23 cellular contexts compared by ENCODE assay signal in genomic region chr3:98886525-98886924, GRCh38. TPM values are rescaled to one million over a fixed set of nuclear protein-coding genes. Genes with fewer than 3 reads are reported as not detected.
DNase-seq lines count a peak whose midpoint lies in the region; ATAC-seq and TF ChIP-seq lines count a peak whose summit lies in the region.
"Had no signal": no experiment of that assay in that cellular context is flagged by ENCODE, and none has a peak within 500 bp of the region (broad histone marks: within the 10 kb centered on the region; RNA-seq: fewer than 3 reads in every experiment).

No MANE protein-coding gene starts in this region.

- 51 to 60% methylated on average over 2 of the region's 2 CpGs for whole genome bisulfite sequencing in gastroesophageal sphincter (ENCODE audit: low coverage in 1 of 2), 2 donors
- 16 to 33% (median 28%) methylated on average over 2 of the region's 2 CpGs for WGBS in adrenal gland, 4 donors

- in situ Hi-C loops in brain microvascular endothelial cell (cut with HindIII; ENCODE audit: low pct_ligation_motif_present, low sequenced_read_pairs) = loop anchor here (25.0 kb wide), 1 partner anchor 101 kb away; no protein-coding TSS in a partner anchor

- peaks cover 13 to 62% (median 27%) of the 10 kb centered on the region in 3 donors for H3K4me1 ChIP-seq in gastroesophageal sphincter
- peaks cover 27 to 41% of the 10 kb centered on the region in 2 donors for H3K4me1 ChIP-seq in adrenal gland (replicated peaks in 1 of 2)
- H3K4me1 ChIP-seq: BLaER1 had no signal

- DNase-seq in A172 (ENCODE audit: low spot score) = peak; percentile 27
- DNase-seq in HT-29 (ENCODE audit: low spot score) = peak; percentile 38
- no peak for DNase-seq in brain microvascular endothelial cell
- DNase-seq in kidney epithelial cell (ENCODE audit: low read depth) = no peak
- no peak for DNase-seq in hepatic stellate cell (ENCODE audit: low spot score)
- no peak for DNase-seq in adrenal gland
- no peak for DNase-seq in substantia nigra (lab: John Stamatoyannopoulos, UW)
- DNase-seq: activated CD4-positive, alpha-beta T cell treated with anti-CD3 and anti-CD28 coated beads, Interleukin-2, amount 50 U/mL, for 48 hours; activated gamma-delta T cell treated with Interleukin-2 at 50 U/mL for 16 hours; Caco-2; central memory CD4-positive, alpha-beta T cell; esophagus squamous epithelium; MG63; mucosa of descending colon; NCI-H1436; NCI-H69; retina; T-helper 17 cell had no signal

- intact Hi-C loops in adrenal gland (cut with DNase I) = loop anchor here in 1 of 2 donors (10.0 kb wide), 1 partner anchor 62 kb away; no protein-coding TSS in a partner anchor

- peaks cover 51% of the 10 kb centered on the region for H3K36me3 ChIP-seq in brain microvascular endothelial cell (replicated peaks)
- H3K36me3 ChIP-seq in kidney epithelial cell (ENCODE audit: control insufficient read depth, insufficient read depth, low read length) = no peaks in the 10 kb centered on the region
- no peaks in the 10 kb centered on the region for H3K36me3 ChIP-seq in gastroesophageal sphincter
- no peaks in the 10 kb centered on the region for H3K36me3 ChIP-seq in adrenal gland (replicated peaks in 1 of 2)
- H3K36me3 ChIP-seq: BLaER1, esophagus squamous epithelium had no signal

- no peaks in the 10 kb centered on the region for H3K9me3 ChIP-seq in gastroesophageal sphincter
- H3K9me3 ChIP-seq in adrenal gland (replicated peaks in 1 of 3) = no peaks in the 10 kb centered on the region
- H3K9me3 ChIP-seq: BLaER1, Caco-2, esophagus squamous epithelium, mucosa of descending colon had no signal

- TF ChIP-seq CTCF in brain microvascular endothelial cell (IDR thresholded peaks at IDR 0.05; ENCODE audit: low read depth, low read length, missing control alignments) = no peak
- no peak for TF ChIP-seq CTCF in kidney epithelial cell (IDR thresholded peaks at IDR 0.05; ENCODE audit: insufficient read depth, low read length, poor library complexity, severe bottlenecking)
- TF ChIP-seq CTCF in gastroesophageal sphincter (IDR thresholded peaks at IDR 0.05) = no peak
- no peak for TF ChIP-seq CTCF in adrenal gland (IDR thresholded peaks at IDR 0.05)

- TF ChIP-seq EP300 in gastroesophageal sphincter (IDR thresholded peaks at IDR 0.05) = no peak

- no peak for ATAC-seq in gastroesophageal sphincter
- ATAC-seq: left lobe of liver, mucosa of descending colon, T-helper 17 cell had no signal

- H3K27ac ChIP-seq in brain microvascular endothelial cell = no peak overlapping the region
- H3K27ac ChIP-seq in gastroesophageal sphincter = peak overlapping the region in 1 of 4 donors; percentile 16
- H3K27ac ChIP-seq in adrenal gland = no peak overlapping the region
- no peak overlapping the region for H3K27ac ChIP-seq in substantia nigra (ENCODE audit: low read depth, low read length, poor library complexity, severe bottlenecking)
- H3K27ac ChIP-seq: BLaER1, esophagus squamous epithelium, VCaP had no signal

- H3K27me3 ChIP-seq in brain microvascular endothelial cell (replicated peaks) (no peaks in the 10 kb centered on the region), kidney epithelial cell (ENCODE audit: control insufficient read depth, insufficient read depth, low read length) (no peaks in the 10 kb centered on the region), gastroesophageal sphincter (no peaks in the 10 kb centered on the region), adrenal gland (no peaks in the 10 kb centered on the region)
- H3K27me3 ChIP-seq: BLaER1, esophagus squamous epithelium, MG63 had no signal

- no peak for TF ChIP-seq POLR2A in gastroesophageal sphincter (IDR thresholded peaks at IDR 0.05)
- TF ChIP-seq POLR2A in adrenal gland (IDR thresholded peaks at IDR 0.05) = no peak

- H3K4me3 ChIP-seq in brain microvascular endothelial cell (ENCODE audit: low read depth, low read length) = peak overlapping the region; percentile 6
- peak overlapping the region; percentile 20 for H3K4me3 ChIP-seq in kidney epithelial cell (ENCODE audit: low read depth, low read length)
- H3K4me3 ChIP-seq in gastroesophageal sphincter = no peak overlapping the region
- H3K4me3 ChIP-seq in adrenal gland = no peak overlapping the region
- H3K4me3 ChIP-seq: BLaER1, esophagus squamous epithelium, MG63, mucosa of descending colon had no signal

RNA-seq across cellular contexts. Expression of gene DCBLD2, which starts 15.0 kb away (rescaled TPM):
- total RNA-seq in A172 (2014; rRNA removed; shearing (Covaris generic)) = 808 and 1,036 TPM in 2 replicates
- 104 TPM in 2 replicates for total RNA-seq in HT-29 (2014; rRNA removed; shearing (Covaris generic))
- total RNA-seq in kidney epithelial cell (553 and 624 TPM in 2 replicates), gastroesophageal sphincter (10 to 100 TPM; 45.3 to 58.8 (median 52.4) TPM), adrenal gland (10 to 100 TPM; 26.1 to 68.2 (median 44.2) TPM)
- polyA plus RNA-seq in adrenal gland = 10 to 100 TPM in 2 of 3 donors, 1 to 10 TPM in 1; 9.1 to 31.6 (median 13.8) TPM
- polyA plus RNA-seq: IgD-negative memory B cell had no signal

Comparison
In these comparisons a context has a peak if more than half of its experiments do, and no peak if none do; other contexts are left out.
1. DNase-seq: peak in A172 (single experiment) and HT-29 (single experiment); none in brain microvascular endothelial cell (single experiment), kidney epithelial cell (single experiment), hepatic stellate cell (single experiment), adrenal gland (0 of 7) and substantia nigra (0 of 49).
2. H3K4me3 ChIP-seq: peak in brain microvascular endothelial cell (single experiment) and kidney epithelial cell (single experiment); none in gastroesophageal sphincter (0 of 2) and adrenal gland (0 of 4).